Comparison of ENCODE assay signal across 8 cellular contexts in genomic region chr6:34236423-34237315, GRCh38. TPM values are rescaled to one million over a fixed set of nuclear protein-coding genes. Genes with fewer than 3 reads are reported as not detected.
DNase-seq lines count a peak whose midpoint lies in the region; ATAC-seq, FAIRE-seq and TF ChIP-seq lines count a peak whose summit lies in the region.

Gene HMGA1, plus strand, starts transcription at chr6:34236873. Its CDS starts 3,908 bp downstream, at chr6:34240781.

- H3K27ac ChIP-seq in left ventricle myocardium inferior (replicated peaks) (peak within 1 kb of the TSS; percentile 88), psoas muscle (peak within 1 kb of the TSS; percentile 96), urinary bladder (ENCODE audit: low read depth) (peak within 1 kb of the TSS; percentile 83)

- H3K9me3 Mint-ChIP-seq in T-helper 1 cell treated with Interleukin-12 subunit alpha and Interleukin-12 subunit beta and Interleukin-4 antibody, amounts not matched to agents 30 μg/mL and 1 μg/mL, for 36 hours, result no peaks in the 10 kb centered on the region

- H3K4me3 Mint-ChIP-seq in T-helper 1 cell treated with Interleukin-12 subunit alpha and Interleukin-12 subunit beta and Interleukin-4 antibody, amounts not matched to agents 30 μg/mL and 1 μg/mL, for 36 hours, result peak within 1 kb of the TSS; percentile 84

- peak; percentile 79 for FAIRE-seq in GM12891 (lab: Jason Lieb, UNC)

- intact Hi-C loops in left ventricle myocardium inferior (cut with micrococcal nuclease), result loop anchor here (5.0 kb wide), 1 partner anchor 39 kb away; no protein-coding TSS in a partner anchor
- intact Hi-C loops in psoas muscle (cut with DNase I), result loop anchor here (5.0 kb wide), 1 partner anchor 39 kb away; no protein-coding TSS in a partner anchor

- peak; percentile 99 for TF ChIP-seq POLR2A in GM12891 (IDR thresholded peaks at IDR 0.05; ENCODE audit: low read depth, low read length)

- peaks cover 31% of the 10 kb centered on the region for H3K4me1 Mint-ChIP-seq in T-helper 1 cell treated with Interleukin-12 subunit alpha and Interleukin-12 subunit beta and Interleukin-4 antibody, amounts not matched to agents 30 μg/mL and 1 μg/mL, for 36 hours (ENCODE audit: low read depth)

- H3K27ac Mint-ChIP-seq in T-helper 1 cell treated with Interleukin-12 subunit alpha and Interleukin-12 subunit beta and Interleukin-4 antibody, amounts not matched to agents 30 μg/mL and 1 μg/mL, for 36 hours, result peak within 1 kb of the TSS; percentile 94

- H3K4me3 ChIP-seq in left ventricle myocardium inferior (peak within 1 kb of the TSS; percentile 91), psoas muscle (peak within 1 kb of the TSS; percentile 91), urinary bladder (ENCODE audit: low read depth, low read length) (peak within 1 kb of the TSS; percentile 71)

- H3K27me3 ChIP-seq in left ventricle myocardium inferior (ENCODE audit: low read depth) (no peaks in the 10 kb centered on the region), psoas muscle (ENCODE audit: insufficient read depth in 3 of 3, low read length in 2 of 3) (no peaks in the 10 kb centered on the region)

- ATAC-seq in HG02798 (IDR thresholded peaks at IDR 0.05; ENCODE audit: poor library complexity, unreplicated experiment) (peak; percentile 69), psoas muscle (peak; percentile 93 to 96 (median 95))

- no peak for TF ChIP-seq CTCF in left ventricle myocardium inferior (IDR thresholded peaks at IDR 0.05; ENCODE audit: borderline replicate concordance)
- no peak for TF ChIP-seq CTCF in psoas muscle (IDR thresholded peaks at IDR 0.05)

- H3K36me3 ChIP-seq in left ventricle myocardium inferior, result peaks cover 7% of the 10 kb centered on the region
- peaks cover 0 to 14% of the 10 kb centered on the region in 2 donors for H3K36me3 ChIP-seq in psoas muscle (ENCODE audit: insufficient read depth in 1 of 2, low read depth in 1 of 2)
- peaks cover 2% of the 10 kb centered on the region for H3K36me3 ChIP-seq in urinary bladder (ENCODE audit: insufficient read depth)

- H3K27me3 Mint-ChIP-seq in T-helper 1 cell treated with Interleukin-12 subunit alpha and Interleukin-12 subunit beta and Interleukin-4 antibody, amounts not matched to agents 30 μg/mL and 1 μg/mL, for 36 hours (ENCODE audit: low read depth), result no peaks in the 10 kb centered on the region

- H3K9me3 ChIP-seq in left ventricle myocardium inferior (replicated peaks) (no peaks in the 10 kb centered on the region), psoas muscle (no peaks in the 10 kb centered on the region)

- H3K36me3 Mint-ChIP-seq in T-helper 1 cell treated with Interleukin-12 subunit alpha and Interleukin-12 subunit beta and Interleukin-4 antibody, amounts not matched to agents 30 μg/mL and 1 μg/mL, for 36 hours (ENCODE audit: low read depth), result peaks cover 11% of the 10 kb centered on the region

- H3K4me1 ChIP-seq in left ventricle myocardium inferior (peaks cover 27% of the 10 kb centered on the region), psoas muscle (no peaks in the 10 kb centered on the region), urinary bladder (ENCODE audit: insufficient read depth) (no peaks in the 10 kb centered on the region)

- DNase-seq in GM12891 (ENCODE audit: insufficient read length, low spot score), result peak; percentile 91
- peak; percentile 95 for DNase-seq in NCI-H146 (lab: John Stamatoyannopoulos, UW)
- DNase-seq in amniotic epithelial cell (ENCODE audit: low read depth), result peak; percentile 65
- DNase-seq in left ventricle myocardium inferior, result peak; percentile 90
- peak; percentile 91 to 95 for DNase-seq in psoas muscle

- WGBS in psoas muscle, 3 donors, result 4 to 7% (median 7%) methylated on average over 67 to 93 of the region's 93 CpGs
- 3% methylated on average over 93 of the region's 93 CpGs for WGBS in urinary bladder

TF ChIP-seq in GM12891, 5 proteins besides CTCF, POLR2A, EP300 and RAD21:
- no peak for TF ChIP-seq PAX5 (IDR thresholded peaks at IDR 0.05; ENCODE audit: insufficient read depth, low read length, severe bottlenecking)
- TF ChIP-seq TAF1 (IDR thresholded peaks at IDR 0.05; ENCODE audit: low read depth, low read length), result peak; percentile 77
- TF ChIP-seq SPI1 (IDR thresholded peaks at IDR 0.05; ENCODE audit: low read depth, low read length), result peak; percentile 94
- peak; percentile 99 for TF ChIP-seq POLR2AphosphoS5 (IDR thresholded peaks at IDR 0.05; ENCODE audit: low read depth, low read length)
- TF ChIP-seq POU2F2 (IDR thresholded peaks at IDR 0.05; ENCODE audit: low read depth, low read length), result peak; percentile 98
TF ChIP-seq in GM12891: peak in this region for 4.

RNA-seq across cellular contexts. Expression of gene HMGA1, which starts in this region (rescaled TPM):
- polyA plus RNA-seq in GM12891 (2012; ENCODE audit: low read depth, missing spikeins), result 367 TPM
- total RNA-seq in left ventricle myocardium inferior, result 46.7 TPM
- total RNA-seq in psoas muscle, result 100 to 1,000 TPM in 3 of 4 donors, 10 to 100 TPM in 1; 83.5 to 151 (median 128) TPM
- polyA plus RNA-seq in psoas muscle, result 100 to 1,000 TPM; 111 to 389 (median 205) TPM
- 12.4 TPM for total RNA-seq in urinary bladder
- polyA plus RNA-seq in urinary bladder, result 23.6 TPM

Comparison
In these comparisons a context has a peak if more than half of its experiments do, and no peak if none do; other contexts are left out.
1. Peak in every context shown above with its lines: DNase-seq, ATAC-seq, H3K4me3 ChIP-seq and H3K27ac ChIP-seq.